ENCODE assay signal across 19 cellular contexts in the genomic region with DNA sequence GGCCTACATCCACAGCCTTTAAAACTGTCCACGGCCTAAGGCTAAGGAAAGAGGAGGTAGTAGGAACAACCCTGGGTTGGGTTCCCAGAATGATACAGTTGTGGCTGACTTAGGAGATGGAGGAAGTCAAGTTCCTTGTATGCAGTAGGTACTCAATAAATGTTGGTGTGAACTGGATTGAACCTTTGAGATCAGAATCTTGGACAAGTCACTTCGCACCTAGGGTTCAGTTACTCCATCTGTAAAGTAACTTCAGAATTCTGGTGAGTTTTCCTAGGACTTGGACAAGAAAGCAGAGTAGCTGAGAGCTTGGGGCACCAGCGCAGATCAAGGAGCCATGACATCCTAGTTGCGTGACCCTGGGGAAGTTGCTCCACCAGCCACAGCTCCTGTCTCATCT. TPM values are rescaled to one million over a fixed set of nuclear protein-coding genes. Genes with fewer than 3 reads are reported as not detected.
DNase-seq lines count a peak whose midpoint lies in the region; ATAC-seq and TF ChIP-seq lines count a peak whose summit lies in the region.
"Had no signal": no experiment of that assay in that cellular context is flagged by ENCODE, and none has a peak within 500 bp of the region (broad histone marks: within the 10 kb centered on the region; RNA-seq: fewer than 3 reads in every experiment).

No MANE protein-coding gene starts in this region.

- WGBS in endodermal cell (ENCODE audit: insufficient coverage in 1 of 2, insufficient read length in 1 of 2), 2 experiments: 85 to 96% methylated on average over 4 of the region's 4 CpGs

- peaks cover 22% of the 10 kb centered on the region; the same call in 2 of the 3 replicates for H3K9me3 Mint-ChIP-seq in GM23338
- H3K9me3 Mint-ChIP-seq in WTC11: no peaks in the 10 kb centered on the region
- no peaks in the 10 kb centered on the region for H3K9me3 Mint-ChIP-seq in endodermal cell
- H3K9me3 Mint-ChIP-seq: CD4-positive, alpha-beta memory T cell had no signal

- H3K36me3 Mint-ChIP-seq in GM23338 (ENCODE audit: low read depth) (peaks cover 3% of the 10 kb centered on the region; the same call in 1 of the 3 replicates), WTC11 (no peaks in the 10 kb centered on the region), endodermal cell (ENCODE audit: low read depth) (no peaks in the 10 kb centered on the region)
- H3K36me3 Mint-ChIP-seq: CD14-positive monocyte; CD4-positive, alpha-beta memory T cell had no signal

- peaks cover 29% of the 10 kb centered on the region for H3K4me1 Mint-ChIP-seq in GM23338
- H3K4me1 Mint-ChIP-seq in WTC11: peaks cover 20% of the 10 kb centered on the region
- peaks cover 28% of the 10 kb centered on the region for H3K4me1 Mint-ChIP-seq in endodermal cell
- H3K4me1 Mint-ChIP-seq: CD14-positive monocyte; CD4-positive, alpha-beta memory T cell had no signal

- H3K27me3 ChIP-seq in GM23338 (ENCODE audit: insufficient read depth) (no peaks in the 10 kb centered on the region), endodermal cell (ENCODE audit: control insufficient read depth, insufficient read depth, low read length, poor library complexity, severe bottlenecking) (peaks cover 4% of the 10 kb centered on the region)
- H3K27me3 ChIP-seq: BE2C had no signal

- no peaks in the 10 kb centered on the region for H3K79me2 ChIP-seq in GM23338 (replicated peaks; ENCODE audit: insufficient read depth)

- peaks cover 3% of the 10 kb centered on the region for H3K27me3 Mint-ChIP-seq in GM23338 (ENCODE audit: insufficient read depth, low read depth, poor library complexity)
- no peaks in the 10 kb centered on the region for H3K27me3 Mint-ChIP-seq in WTC11 (ENCODE audit: low read depth)
- peaks cover 28% of the 10 kb centered on the region for H3K27me3 Mint-ChIP-seq in endodermal cell (ENCODE audit: insufficient read depth)

- H3K27ac ChIP-seq in GM23338 (ENCODE audit: low read depth) (no peak overlapping the region), endodermal cell (ENCODE audit: low read depth, low read length) (no peak overlapping the region)
- H3K27ac ChIP-seq: GM23248 had no signal

- in situ Hi-C loops in GM13977 (cut with MboI; ENCODE audit: low pct_unique_long_range_greater_than_20kb, low sequenced_read_pairs, unreplicated experiment): no loop called here

- no peak for TF ChIP-seq CTCF in GM23338 (conservative IDR thresholded peaks at IDR 0.05; ENCODE audit: low read depth in 2 of 2)
- TF ChIP-seq CTCF in WTC11 (IDR thresholded peaks at IDR 0.05): no peak
- no peak for TF ChIP-seq CTCF in endodermal cell (conservative IDR thresholded peaks at IDR 0.05)
- no peak for TF ChIP-seq CTCF in GM13977 (IDR thresholded peaks at IDR 0.05; ENCODE audit: extremely low read depth, insufficient read depth, missing control alignments)

- H3K9me2 ChIP-seq in GM23338 (ENCODE audit: insufficient read depth): no peaks in the 10 kb centered on the region

- peak overlapping the region; percentile 28; the same call in 1 of the 2 replicates for H3K27ac Mint-ChIP-seq in GM23338
- peak overlapping the region; percentile 72 for H3K27ac Mint-ChIP-seq in WTC11
- H3K27ac Mint-ChIP-seq in endodermal cell: peak overlapping the region; percentile 3
- H3K27ac Mint-ChIP-seq: CD4-positive, alpha-beta memory T cell had no signal

- H3K9me3 ChIP-seq in endodermal cell (ENCODE audit: control insufficient read depth, low read length): no peaks in the 10 kb centered on the region
- H3K9me3 ChIP-seq: BE2C had no signal

- H3K4me1 ChIP-seq in GM23338 (ENCODE audit: insufficient read depth): peaks cover 28% of the 10 kb centered on the region
- peaks cover 16% of the 10 kb centered on the region for H3K4me1 ChIP-seq in endodermal cell (ENCODE audit: control insufficient read depth, insufficient read depth, low read length)

- H3K36me3 ChIP-seq in GM23338 (ENCODE audit: insufficient read depth) (no peaks in the 10 kb centered on the region), endodermal cell (ENCODE audit: control insufficient read depth, insufficient read depth, low read length) (no peaks in the 10 kb centered on the region)

- CTCF ChIA-PET in WTC11 (lab: Charles Lee): interaction anchor here (1.1 kb wide), 1 partner anchor 18 kb away, joined by 3 read pairs; no protein-coding TSS in a partner anchor

- H3K4me2 ChIP-seq in GM23338: no peak overlapping the region

- POLR2A ChIA-PET in WTC11 (lab: Charles Lee): no interaction called here

- DNase-seq in GM23338 (ENCODE audit: low spot score): no peak
- no peak for DNase-seq in WTC11 (ENCODE audit: low spot score)
- DNase-seq in endodermal cell: no peak
- DNase-seq in GM13977 (ENCODE audit: low spot score): no peak
- DNase-seq in NCI-H1417 treated with DMSO at 0.1 percent for 48 hours (lab: John Stamatoyannopoulos, UW): no peak
- DNase-seq: ACHN; BE2C; CD4-positive, alpha-beta memory T cell; DMS153; DMS79 treated with DMSO at 0.1 percent for 48 hours; GM23248; H7; IMR-90; Karpas-422; KBM-7 had no signal

- H3K4me3 ChIP-seq in GM23338 (no peak overlapping the region), endodermal cell (ENCODE audit: low read length) (no peak overlapping the region)
- H3K4me3 ChIP-seq: GM12878, GM23248 had no signal

- H3K4me3 Mint-ChIP-seq in GM23338 (no peak overlapping the region), WTC11 (no peak overlapping the region), endodermal cell (no peak overlapping the region)
- H3K4me3 Mint-ChIP-seq: CD14-positive monocyte; CD4-positive, alpha-beta memory T cell had no signal

- no peak for ATAC-seq in GM23338
- no peak for ATAC-seq in WTC11
- no peak for ATAC-seq in GM19324 (IDR thresholded peaks at IDR 0.05; ENCODE audit: low FRiP score, unreplicated experiment)
- no peak for ATAC-seq in HG02852 (IDR thresholded peaks at IDR 0.05; ENCODE audit: unreplicated experiment)
- ATAC-seq: GM12878 had no signal

- H3K9ac ChIP-seq in endodermal cell (ENCODE audit: extremely low read depth, low read length, poor library complexity, severe bottlenecking): no peak overlapping the region
- H3K9ac ChIP-seq: GM23248 had no signal

- H2AFZ ChIP-seq in GM23338: peak overlapping the region; percentile 35; the same call in 1 of the 2 replicates
- H2AFZ ChIP-seq: GM23248 had no signal

- peaks cover 21% of the 10 kb centered on the region for H3F3A ChIP-seq in GM23338 (replicated peaks; ENCODE audit: low read depth)

- H4K20me1 ChIP-seq in GM23338 (replicated peaks; ENCODE audit: insufficient read depth): peaks cover 5% of the 10 kb centered on the region; the same call in 1 of the 2 replicates

TF ChIP-seq in GM23338, 12 proteins besides CTCF, POLR2A, EP300 and RAD21:
- no peak for TF ChIP-seq ZNF114 (CRISPR knock-in tag; IDR thresholded peaks at IDR 0.05)

TF ChIP-seq in WTC11, 78 proteins besides CTCF, POLR2A, EP300 and RAD21:
- TF ChIP-seq CBFB (CRISPR knock-in tag; IDR thresholded peaks at IDR 0.05; ENCODE audit: low read depth) (no peak), TCF7 (CRISPR knock-in tag; IDR thresholded peaks at IDR 0.05; ENCODE audit: low read depth) (no peak), RELA (CRISPR knock-in tag; IDR thresholded peaks at IDR 0.05; ENCODE audit: borderline replicate concordance) (no peak), JUN (CRISPR knock-in tag; IDR thresholded peaks at IDR 0.05) (no peak), ZNF317 (CRISPR knock-in tag; IDR thresholded peaks at IDR 0.05; ENCODE audit: borderline replicate concordance, low read depth) (no peak), NFATC4 (CRISPR knock-in tag; IDR thresholded peaks at IDR 0.05) (no peak)
- TF ChIP-seq, protein P1, sequence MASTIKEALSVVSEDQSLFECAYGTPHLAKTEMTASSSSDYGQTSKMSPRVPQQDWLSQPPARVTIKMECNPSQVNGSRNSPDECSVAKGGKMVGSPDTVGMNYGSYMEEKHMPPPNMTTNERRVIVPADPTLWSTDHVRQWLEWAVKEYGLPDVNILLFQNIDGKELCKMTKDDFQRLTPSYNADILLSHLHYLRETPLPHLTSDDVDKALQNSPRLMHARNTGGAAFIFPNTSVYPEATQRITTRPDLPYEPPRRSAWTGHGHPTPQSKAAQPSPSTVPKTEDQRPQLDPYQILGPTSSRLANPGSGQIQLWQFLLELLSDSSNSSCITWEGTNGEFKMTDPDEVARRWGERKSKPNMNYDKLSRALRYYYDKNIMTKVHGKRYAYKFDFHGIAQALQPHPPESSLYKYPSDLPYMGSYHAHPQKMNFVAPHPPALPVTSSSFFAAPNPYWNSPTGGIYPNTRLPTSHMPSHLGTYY (CRISPR knock-in tag; IDR thresholded peaks at IDR 0.05): no peak
- TF ChIP-seq, protein P2, sequence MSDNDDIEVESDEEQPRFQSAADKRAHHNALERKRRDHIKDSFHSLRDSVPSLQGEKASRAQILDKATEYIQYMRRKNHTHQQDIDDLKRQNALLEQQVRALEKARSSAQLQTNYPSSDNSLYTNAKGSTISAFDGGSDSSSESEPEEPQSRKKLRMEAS (CRISPR knock-in tag; IDR thresholded peaks at IDR 0.05): no peak

RNA-seq across cellular contexts. Expression of gene XKR7, which starts 9.1 kb away (rescaled TPM):
- total RNA-seq in GM23338 (2014; rRNA removed; shearing (Covaris generic)): 3.0 and 3.9 TPM in 2 replicates
- 0.61 and 0.64 TPM in 2 replicates for polyA plus RNA-seq in GM23338 (2016; fragmentation: Nextera tagmentation; extraction: Ambion mirVana)
- 2.3 to 2.6 TPM (median 2.5 TPM) in 3 replicates for total RNA-seq in WTC11 (2021)
- 1 to 10 TPM; 2.7 to 3.1 TPM for total RNA-seq in endodermal cell
- polyA plus RNA-seq in endodermal cell (2013, experiment 1 of 2): 3.9 TPM
- polyA plus RNA-seq in endodermal cell (2013, experiment 2 of 2): 3.4 TPM
- total RNA-seq: CD4-positive, alpha-beta memory T cell; GM12878; GM23248; IMR-90 had no signal
- polyA plus RNA-seq: CD4-positive, alpha-beta memory T cell; GM12878; GM23248; IMR-90 had no signal

RNA-seq across cellular contexts. Expression of gene PDRG1, which starts 25.2 kb away (rescaled TPM):
- 10.5 and 14.8 TPM in 2 replicates for total RNA-seq in GM23338 (2014; rRNA removed; shearing (Covaris generic))
- 27.8 and 28.4 TPM in 2 replicates for polyA plus RNA-seq in GM23338 (2016; fragmentation: Nextera tagmentation; extraction: Ambion mirVana)
- 16.0 to 17.6 TPM (median 17.2 TPM) in 3 replicates for total RNA-seq in WTC11 (2021)
- 10 to 100 TPM; 20.4 to 24.4 TPM for total RNA-seq in endodermal cell
- polyA plus RNA-seq in endodermal cell (2013, experiment 1 of 2): 19.2 TPM
- 18.4 TPM for polyA plus RNA-seq in endodermal cell (2013, experiment 2 of 2)

RNA-seq across cellular contexts. Expression of gene CCM2L, which starts 33.2 kb away (rescaled TPM):
- 9.6 and 13.3 TPM in 2 replicates for total RNA-seq in GM23338 (2014; rRNA removed; shearing (Covaris generic))
- polyA plus RNA-seq in GM23338 (2016; fragmentation: Nextera tagmentation; extraction: Ambion mirVana): 4.9 and 6.4 TPM in 2 replicates
- total RNA-seq in WTC11 (2021) (7.8 to 10.9 TPM (median 9.1 TPM) in 3 replicates), endodermal cell (1 to 10 TPM; 5.2 to 7.8 TPM)
- polyA plus RNA-seq in endodermal cell (2013, experiment 1 of 2): 2.2 TPM
- polyA plus RNA-seq in endodermal cell (2013, experiment 2 of 2): 2.2 TPM
- total RNA-seq: CD4-positive, alpha-beta memory T cell; GM12878; GM23248; IMR-90 had no signal
- polyA plus RNA-seq: CD14-positive monocyte; CD4-positive, alpha-beta memory T cell; GM12878; GM23248; IMR-90 had no signal

Comparison
In these comparisons a context has a peak if more than half of its experiments do, and no peak if none do; other contexts are left out.
1. H3K27ac Mint-ChIP-seq: peak in every context shown above with its lines; median percentile 72 in WTC11; 28 in GM23338; 3 in endodermal cell.